21 cellular contexts compared by ENCODE assay signal in the genomic region with DNA sequence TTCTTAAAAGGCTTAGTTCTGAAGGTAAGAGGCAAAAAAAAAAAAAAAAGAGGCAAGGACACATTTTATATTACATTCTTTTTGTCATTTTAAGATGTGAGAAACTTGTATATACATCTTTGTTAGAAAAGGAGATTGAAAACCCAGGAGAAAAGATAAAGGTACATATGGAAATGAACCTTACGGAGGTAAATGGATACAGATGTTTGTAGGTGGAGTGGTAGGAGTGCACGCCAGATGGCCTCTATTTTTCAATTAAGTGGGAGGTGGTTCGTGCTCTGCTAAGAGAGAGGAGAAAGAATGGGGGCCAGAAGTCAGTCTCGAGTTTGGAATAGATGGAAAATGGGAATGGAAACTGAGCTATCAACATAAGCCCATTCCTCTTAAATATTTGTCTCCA.
"Had no signal": no experiment of that assay in that cellular context is flagged by ENCODE, and none has a peak within 500 bp of the region (broad histone marks: within the 10 kb centered on the region; RNA-seq: fewer than 3 reads in every experiment).

No MANE protein-coding gene starts in this region.

- H3K4me1 ChIP-seq: sigmoid colon, stomach, transverse colon had no signal

- H3K36me3 ChIP-seq: heart left ventricle, neural progenitor cell, sigmoid colon, stomach, transverse colon had no signal

- H3K27ac ChIP-seq: epithelial cell of prostate, heart left ventricle, neural progenitor cell, sigmoid colon, stomach, transverse colon had no signal

- H2AFZ ChIP-seq: neural progenitor cell had no signal

- H3K9ac ChIP-seq: neural progenitor cell had no signal

- H3K27me3 ChIP-seq: heart left ventricle, neural progenitor cell, sigmoid colon, stomach, transverse colon had no signal

- ATAC-seq: heart left ventricle; left lobe of liver; naive thymus-derived CD4-positive, alpha-beta T cell; stimulated activated memory B cell treated with anti-CD40 and anti-IgM and Interleukin-4, amounts not matched to agents 10 μg/mL and 1 μg/mL and 100 μg/mL, for 72 hours had no signal

- H3K9me3 ChIP-seq: heart left ventricle, sigmoid colon, stomach, transverse colon had no signal

- DNase-seq: activated CD4-positive, alpha-beta T cell treated with anti-CD3 and anti-CD28 coated beads for 4 hours; activated CD4-positive, alpha-beta T cell treated with anti-CD3 and anti-CD28 coated beads, Interleukin-2, amount 50 U/mL, for 48 hours; activated CD4-positive, CD25-positive, alpha-beta regulatory T cell; activated CD8-positive, alpha-beta memory T cell treated with anti-CD3 and anti-CD28 coated beads, Interleukin-2, amount 50 U/mL, for 48 hours; activated naive CD4-positive, alpha-beta T cell treated with anti-CD3 and anti-CD28 coated beads, Interleukin-2, amount 10 ng/mL, durations not matched to agents 7 days and 5 days; activated T-cell treated with anti-CD3 and anti-CD28 coated beads, Interleukin-2, amount 50 U/mL, for 48 hours; amygdala; cerebellar nuclear complex; cortex of kidney; heart left ventricle; naive thymus-derived CD4-positive, alpha-beta T cell; sigmoid colon; stimulated activated CD4-positive, alpha-beta T cell treated with anti-CD3 and anti-CD28 coated beads, Interleukin-15, amount 100 ng/mL, for 24 hours; stomach; transverse colon had no signal

- H3K4me3 ChIP-seq: heart left ventricle, lung, neural progenitor cell, sigmoid colon, smooth muscle cell, stomach, transverse colon had no signal

- H3K4me2 ChIP-seq: neural progenitor cell, smooth muscle cell had no signal
